8 cellular contexts compared by ENCODE assay signal in genomic region chr16:68645494-68646388, GRCh38. TPM values are rescaled to one million over a fixed set of nuclear protein-coding genes. Genes with fewer than 3 reads are reported as not detected.
A peak's percentile ranks its signal among the peaks of the same experiment; 100 is the strongest.
DNase-seq lines count a peak whose midpoint lies in the region; ATAC-seq and TF ChIP-seq lines count a peak whose summit lies in the region.

No MANE protein-coding gene starts in this region.

- H3K27ac ChIP-seq in upper lobe of left lung, result no peak overlapping the region

- DNase-seq in activated naive CD8-positive, alpha-beta T cell treated with anti-CD3 and anti-CD28 coated beads, Interleukin-2, amount 50 U/mL, for 24 hours, result no peak
- peak; percentile 19 for DNase-seq in amniotic epithelial cell (ENCODE audit: low read depth)
- peak; percentile 88 for DNase-seq in left kidney (ENCODE audit: low read depth, low spot score)
- peak; percentile 26 to 83 for DNase-seq in upper lobe of left lung
- no peak for DNase-seq in GM03348 (ENCODE audit: low spot score)

- H3K27ac Mint-ChIP-seq in activated naive CD8-positive, alpha-beta T cell, result no peak overlapping the region
- no peak overlapping the region for H3K27ac Mint-ChIP-seq in activated naive CD8-positive, alpha-beta T cell treated with anti-CD3 and anti-CD28 coated beads, Interleukin-2, amount 50 U/mL, for 24 hours

- no peaks in the 10 kb centered on the region for H3K36me3 Mint-ChIP-seq in activated naive CD8-positive, alpha-beta T cell
- H3K36me3 Mint-ChIP-seq in activated naive CD8-positive, alpha-beta T cell treated with anti-CD3 and anti-CD28 coated beads, Interleukin-2, amount 50 U/mL, for 24 hours (ENCODE audit: low read depth), result no peaks in the 10 kb centered on the region

- TF ChIP-seq POLR2A in upper lobe of left lung (IDR thresholded peaks at IDR 0.05), result no peak

- peak overlapping the region in 3 of 4 donors; percentile 50 to 57 (median 52) for H3K4me3 ChIP-seq in upper lobe of left lung

- H3K4me3 Mint-ChIP-seq in activated naive CD8-positive, alpha-beta T cell, result peak overlapping the region; percentile 46
- H3K4me3 Mint-ChIP-seq in activated naive CD8-positive, alpha-beta T cell treated with anti-CD3 and anti-CD28 coated beads, Interleukin-2, amount 50 U/mL, for 24 hours, result no peak overlapping the region

- no peak for TF ChIP-seq EP300 in upper lobe of left lung (IDR thresholded peaks at IDR 0.05)

- no peaks in the 10 kb centered on the region for H3K9me3 ChIP-seq in upper lobe of left lung

- peaks cover 18% of the 10 kb centered on the region for H3K4me1 Mint-ChIP-seq in activated naive CD8-positive, alpha-beta T cell (ENCODE audit: low read depth)
- peaks cover 19% of the 10 kb centered on the region for H3K4me1 Mint-ChIP-seq in activated naive CD8-positive, alpha-beta T cell treated with anti-CD3 and anti-CD28 coated beads, Interleukin-2, amount 50 U/mL, for 24 hours

- H3K4me1 ChIP-seq in upper lobe of left lung, result peaks cover 19 to 34% (median 29%) of the 10 kb centered on the region in 4 donors

- peaks cover 0 to 27% (median 11%) of the 10 kb centered on the region in 4 donors for H3K27me3 ChIP-seq in upper lobe of left lung

- TF ChIP-seq CTCF in upper lobe of left lung (IDR thresholded peaks at IDR 0.05), result no peak

- ATAC-seq in activated naive CD8-positive, alpha-beta T cell treated with anti-CD3 and anti-CD28 coated beads, Interleukin-2, amount 50 U/mL, for 24 hours, result no peak
- peak; percentile 36 to 38 for ATAC-seq in upper lobe of left lung (ENCODE audit: low FRiP score in 2 of 2)
- ATAC-seq in GM18519 (IDR thresholded peaks at IDR 0.05; ENCODE audit: low FRiP score, unreplicated experiment), result no peak
- no peak for ATAC-seq in HG03196 (IDR thresholded peaks at IDR 0.05; ENCODE audit: unreplicated experiment)

- no peaks in the 10 kb centered on the region for H3K9me3 Mint-ChIP-seq in activated naive CD8-positive, alpha-beta T cell (ENCODE audit: low read depth)
- no peaks in the 10 kb centered on the region for H3K9me3 Mint-ChIP-seq in activated naive CD8-positive, alpha-beta T cell treated with anti-CD3 and anti-CD28 coated beads, Interleukin-2, amount 50 U/mL, for 24 hours

- H3K27me3 Mint-ChIP-seq in activated naive CD8-positive, alpha-beta T cell, result peaks cover 31% of the 10 kb centered on the region
- peaks cover 68% of the 10 kb centered on the region for H3K27me3 Mint-ChIP-seq in activated naive CD8-positive, alpha-beta T cell treated with anti-CD3 and anti-CD28 coated beads, Interleukin-2, amount 50 U/mL, for 24 hours

- WGBS in upper lobe of left lung, 2 donors, result 2 to 5% methylated on average over 40 to 56 of the region's 66 CpGs

- no peaks in the 10 kb centered on the region for H3K36me3 ChIP-seq in upper lobe of left lung

RNA-seq across cellular contexts. Expression of gene CDH3, which starts 0.6 kb away (rescaled TPM):
- total RNA-seq in upper lobe of left lung, result 10 to 100 TPM in 3 of 6 donors, 1 to 10 TPM in 3; 3.6 to 12.3 (median 9.9) TPM

Comparison
In these comparisons a context has a peak if more than half of its experiments do, and no peak if none do; other contexts are left out.
1. ATAC-seq: peak in upper lobe of left lung (2 of 2); none in activated naive CD8-positive, alpha-beta T cell treated with anti-CD3 and anti-CD28 coated beads, Interleukin-2, amount 50 U/mL, for 24 hours (single experiment), GM18519 (single experiment) and HG03196 (single experiment).
2. DNase-seq: peak in amniotic epithelial cell (single experiment), left kidney (single experiment) and upper lobe of left lung (2 of 2); none in activated naive CD8-positive, alpha-beta T cell treated with anti-CD3 and anti-CD28 coated beads, Interleukin-2, amount 50 U/mL, for 24 hours (single experiment) and GM03348 (single experiment).